24 cellular contexts compared by ENCODE assay signal in the genomic region with DNA sequence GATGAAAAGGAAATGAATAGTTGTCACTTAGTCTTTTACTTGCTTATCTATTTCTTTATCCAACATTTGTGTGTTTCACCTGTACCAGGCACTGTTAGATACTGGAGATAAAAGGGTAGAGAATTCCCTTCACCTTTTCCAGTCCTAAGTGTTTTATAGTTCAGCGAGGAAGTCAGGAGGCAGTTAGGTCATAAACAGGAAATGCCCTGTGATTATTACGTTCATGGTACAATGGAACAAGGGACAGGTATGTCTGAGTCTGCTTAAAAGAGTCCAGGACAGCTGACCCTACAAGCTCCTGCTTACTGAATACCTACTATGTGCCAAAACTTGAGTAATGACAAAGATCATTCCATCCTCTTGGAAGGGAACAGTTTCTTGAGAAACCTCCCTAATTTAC.
DNase-seq lines count a peak whose midpoint lies in the region; ATAC-seq, FAIRE-seq and TF ChIP-seq lines count a peak whose summit lies in the region.
"Had no signal": no experiment of that assay in that cellular context is flagged by ENCODE, and none has a peak within 500 bp of the region (broad histone marks: within the 10 kb centered on the region; RNA-seq: fewer than 3 reads in every experiment).

No MANE protein-coding gene starts in this region.

- ATAC-seq in body of pancreas, result peak; percentile 50
- ATAC-seq in left colon, result peak; percentile 77
- ATAC-seq in GM18909 (IDR thresholded peaks at IDR 0.05; ENCODE audit: poor library complexity, unreplicated experiment), result no peak
- ATAC-seq: A549 had no signal

- H3K36me3 ChIP-seq in body of pancreas (replicated peaks in 1 of 2; ENCODE audit: insufficient read depth in 1 of 2, low read depth in 2 of 2) (no peaks in the 10 kb centered on the region), small intestine (ENCODE audit: control insufficient read depth in 2 of 2, insufficient read depth in 2 of 2, low read length in 2 of 2) (no peaks in the 10 kb centered on the region)
- H3K36me3 ChIP-seq: BE2C; BLaER1 treated with 17β-estradiol and CSF1 and Interleukin-3, amounts not matched to agents 10 nM and 100 nM; HAP-1 had no signal

- no peak for TF ChIP-seq POLR2A in body of pancreas (IDR thresholded peaks at IDR 0.05)

- no peaks in the 10 kb centered on the region for H3K27me3 ChIP-seq in body of pancreas
- H3K27me3 ChIP-seq in small intestine (ENCODE audit: control insufficient read depth in 2 of 2, insufficient read depth in 2 of 2, low read length in 2 of 2), result no peaks in the 10 kb centered on the region
- H3K27me3 ChIP-seq: BE2C; BLaER1 treated with 17β-estradiol and CSF1 and Interleukin-3, amounts not matched to agents 10 nM and 100 nM had no signal

- H3K4me3 ChIP-seq in body of pancreas (no peak overlapping the region), small intestine (ENCODE audit: low read depth in 1 of 2, low read length in 2 of 2) (no peak overlapping the region)
- H3K4me3 ChIP-seq: A549; BLaER1 treated with 17β-estradiol and CSF1 and Interleukin-3, amounts not matched to agents 10 nM and 100 nM; HAP-1 had no signal

- H3K4me1 ChIP-seq in body of pancreas, result no peaks in the 10 kb centered on the region
- H3K4me1 ChIP-seq in small intestine (ENCODE audit: control insufficient read depth in 2 of 2, insufficient read depth in 1 of 2, low read depth in 1 of 2, low read length in 1 of 2), result no peaks in the 10 kb centered on the region
- H3K4me1 ChIP-seq: A549, BE2C, HAP-1 had no signal

- H3K9me3 ChIP-seq in body of pancreas (no peaks in the 10 kb centered on the region), small intestine (ENCODE audit: control insufficient read depth, low read depth) (no peaks in the 10 kb centered on the region)
- H3K9me3 ChIP-seq: A549; BE2C; BLaER1 treated with 17β-estradiol and CSF1 and Interleukin-3, amounts not matched to agents 10 nM and 100 nM; HAP-1 had no signal

- TF ChIP-seq CTCF in body of pancreas (IDR thresholded peaks at IDR 0.05) (no peak), GM10266 (IDR thresholded peaks at IDR 0.05; ENCODE audit: control insufficient read depth, insufficient read depth, low read depth, missing control alignments) (no peak)

- DNase-seq in NCI-H510A treated with DMSO at 0.1 percent for 48 hours (lab: John Stamatoyannopoulos, UW) (peak; percentile 33), NCI-H510A (lab: John Stamatoyannopoulos, UW) (no peak), body of pancreas (no peak), left colon (no peak), small intestine (peak; percentile 42), GM10266 (ENCODE audit: extremely low spot score) (no peak), NCI-H1105 treated with DMSO at 0.1 percent for 48 hours (lab: John Stamatoyannopoulos, UW) (no peak)
- DNase-seq: 8988T; ACHN; AML-193; BE2C; CD4-positive, alpha-beta T cell; CD8-positive, alpha-beta memory T cell; DMS 273 treated with DMSO at 0.1 percent for 48 hours; DMS79 treated with DMSO at 0.1 percent for 48 hours; GF-D8; GOT3; HFFc6 had no signal

- no peak for FAIRE-seq in small intestine (lab: Jason Lieb, UNC)
- FAIRE-seq: A549, D721Med, H54 had no signal

- intact Hi-C loops in body of pancreas (cut with DNase I), result no loop called here
- intact Hi-C loops in left colon (cut with DNase I, micrococcal nuclease), result no loop called here

- WGBS in body of pancreas, 2 donors, result 54 to 58% methylated on average over 2 of the region's 2 CpGs
- WGBS in small intestine, 3 donors, result 15 to 36% (median 23%) methylated on average over 2 of the region's 2 CpGs

- H3K27ac ChIP-seq in body of pancreas (peak overlapping the region in 1 of 4 donors; percentile 46), small intestine (ENCODE audit: low read depth in 1 of 2, low read length in 1 of 2) (no peak overlapping the region)
- H3K27ac ChIP-seq: A549; BLaER1 treated with 17β-estradiol and CSF1 and Interleukin-3, amounts not matched to agents 10 nM and 100 nM had no signal

Comparison
In these comparisons a context has a peak if more than half of its experiments do, and no peak if none do; other contexts are left out.
1. DNase-seq: peak in NCI-H510A treated with DMSO at 0.1 percent for 48 hours (single experiment) and small intestine (single experiment); none in NCI-H510A (single experiment), body of pancreas (0 of 4), left colon (0 of 2), GM10266 (single experiment) and NCI-H1105 treated with DMSO at 0.1 percent for 48 hours (single experiment).